ENCODE assay signal across 1 cellular context in the genomic region with DNA sequence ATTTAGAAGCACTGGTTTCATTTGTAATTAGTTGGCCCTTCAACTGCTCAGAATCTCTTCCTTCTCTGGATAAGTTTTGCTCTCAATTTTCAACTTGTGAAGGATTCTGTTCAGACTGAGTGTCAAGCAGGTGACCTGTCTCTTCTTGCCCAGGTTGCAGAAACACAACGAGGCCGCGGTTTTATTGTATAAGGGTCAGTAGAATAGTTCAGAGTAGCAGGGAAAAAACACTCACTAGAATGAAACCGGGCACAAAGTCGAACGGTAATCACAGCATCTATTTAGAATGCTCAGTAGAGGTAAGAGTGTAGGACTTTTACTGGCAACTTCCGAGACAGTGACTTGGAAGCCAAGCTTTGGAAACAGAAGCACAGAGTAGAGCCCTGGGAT.
TF ChIP-seq lines count a peak whose summit lies in the region.

No MANE protein-coding gene starts in this region.

TF ChIP-seq in H1, 55 proteins besides CTCF, POLR2A, EP300 and RAD21:
- TF ChIP-seq TAF7 (optimal IDR thresholded peaks at IDR 0.05; ENCODE audit: borderline replicate concordance, low read depth, low read length), result no peak
- TF ChIP-seq, protein P1, sequence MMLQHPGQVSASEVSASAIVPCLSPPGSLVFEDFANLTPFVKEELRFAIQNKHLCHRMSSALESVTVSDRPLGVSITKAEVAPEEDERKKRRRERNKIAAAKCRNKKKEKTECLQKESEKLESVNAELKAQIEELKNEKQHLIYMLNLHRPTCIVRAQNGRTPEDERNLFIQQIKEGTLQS (IDR thresholded peaks at IDR 0.05; ENCODE audit: insufficient read depth, low read depth, low read length), result no peak
- TF ChIP-seq RFX5 (IDR thresholded peaks at IDR 0.05; ENCODE audit: borderline replicate concordance, low read depth, low read length), result no peak
- TF ChIP-seq GTF2F1 (IDR thresholded peaks at IDR 0.05; ENCODE audit: borderline replicate concordance, low read depth, low read length), result no peak
- TF ChIP-seq, protein P2, sequence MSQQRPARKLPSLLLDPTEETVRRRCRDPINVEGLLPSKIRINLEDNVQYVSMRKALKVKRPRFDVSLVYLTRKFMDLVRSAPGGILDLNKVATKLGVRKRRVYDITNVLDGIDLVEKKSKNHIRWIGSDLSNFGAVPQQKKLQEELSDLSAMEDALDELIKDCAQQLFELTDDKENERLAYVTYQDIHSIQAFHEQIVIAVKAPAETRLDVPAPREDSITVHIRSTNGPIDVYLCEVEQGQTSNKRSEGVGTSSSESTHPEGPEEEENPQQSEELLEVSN (IDR thresholded peaks at IDR 0.05), result no peak
- TF ChIP-seq SIN3A (conservative IDR thresholded peaks at IDR 0.05 in 1 of 2, IDR thresholded peaks at IDR 0.05 in 1 of 2; ENCODE audit: low read depth in 1 of 2, low read length in 2 of 2), result no peak
- TF ChIP-seq PHF8 (conservative IDR thresholded peaks at IDR 0.05; ENCODE audit: low read depth, low read length), result no peak
- no peak for TF ChIP-seq CBX5 (IDR thresholded peaks at IDR 0.05; ENCODE audit: low read depth, low read length)
- TF ChIP-seq CTBP2 (IDR thresholded peaks at IDR 0.05; ENCODE audit: borderline replicate concordance, insufficient read depth, insufficient read length, low read length), result no peak
- no peak for TF ChIP-seq CBX8 (IDR thresholded peaks at IDR 0.05; ENCODE audit: borderline replicate concordance, low read depth, low read length)
- no peak for TF ChIP-seq EGR1 (IDR thresholded peaks at IDR 0.05; ENCODE audit: borderline replicate concordance, low read depth, low read length)
- TF ChIP-seq KDM5A (IDR thresholded peaks at IDR 0.05; ENCODE audit: low read length), result no peak
- TF ChIP-seq ASH2L (IDR thresholded peaks at IDR 0.05; ENCODE audit: low read length), result no peak
- no peak for TF ChIP-seq BRCA1 (IDR thresholded peaks at IDR 0.05; ENCODE audit: low read depth, low read length)
- no peak for TF ChIP-seq TAF1 (IDR thresholded peaks at IDR 0.05; ENCODE audit: low read depth, low read length)
- no peak for TF ChIP-seq SIX5 (IDR thresholded peaks at IDR 0.05; ENCODE audit: low read depth, low read length)
- TF ChIP-seq, protein P3, sequence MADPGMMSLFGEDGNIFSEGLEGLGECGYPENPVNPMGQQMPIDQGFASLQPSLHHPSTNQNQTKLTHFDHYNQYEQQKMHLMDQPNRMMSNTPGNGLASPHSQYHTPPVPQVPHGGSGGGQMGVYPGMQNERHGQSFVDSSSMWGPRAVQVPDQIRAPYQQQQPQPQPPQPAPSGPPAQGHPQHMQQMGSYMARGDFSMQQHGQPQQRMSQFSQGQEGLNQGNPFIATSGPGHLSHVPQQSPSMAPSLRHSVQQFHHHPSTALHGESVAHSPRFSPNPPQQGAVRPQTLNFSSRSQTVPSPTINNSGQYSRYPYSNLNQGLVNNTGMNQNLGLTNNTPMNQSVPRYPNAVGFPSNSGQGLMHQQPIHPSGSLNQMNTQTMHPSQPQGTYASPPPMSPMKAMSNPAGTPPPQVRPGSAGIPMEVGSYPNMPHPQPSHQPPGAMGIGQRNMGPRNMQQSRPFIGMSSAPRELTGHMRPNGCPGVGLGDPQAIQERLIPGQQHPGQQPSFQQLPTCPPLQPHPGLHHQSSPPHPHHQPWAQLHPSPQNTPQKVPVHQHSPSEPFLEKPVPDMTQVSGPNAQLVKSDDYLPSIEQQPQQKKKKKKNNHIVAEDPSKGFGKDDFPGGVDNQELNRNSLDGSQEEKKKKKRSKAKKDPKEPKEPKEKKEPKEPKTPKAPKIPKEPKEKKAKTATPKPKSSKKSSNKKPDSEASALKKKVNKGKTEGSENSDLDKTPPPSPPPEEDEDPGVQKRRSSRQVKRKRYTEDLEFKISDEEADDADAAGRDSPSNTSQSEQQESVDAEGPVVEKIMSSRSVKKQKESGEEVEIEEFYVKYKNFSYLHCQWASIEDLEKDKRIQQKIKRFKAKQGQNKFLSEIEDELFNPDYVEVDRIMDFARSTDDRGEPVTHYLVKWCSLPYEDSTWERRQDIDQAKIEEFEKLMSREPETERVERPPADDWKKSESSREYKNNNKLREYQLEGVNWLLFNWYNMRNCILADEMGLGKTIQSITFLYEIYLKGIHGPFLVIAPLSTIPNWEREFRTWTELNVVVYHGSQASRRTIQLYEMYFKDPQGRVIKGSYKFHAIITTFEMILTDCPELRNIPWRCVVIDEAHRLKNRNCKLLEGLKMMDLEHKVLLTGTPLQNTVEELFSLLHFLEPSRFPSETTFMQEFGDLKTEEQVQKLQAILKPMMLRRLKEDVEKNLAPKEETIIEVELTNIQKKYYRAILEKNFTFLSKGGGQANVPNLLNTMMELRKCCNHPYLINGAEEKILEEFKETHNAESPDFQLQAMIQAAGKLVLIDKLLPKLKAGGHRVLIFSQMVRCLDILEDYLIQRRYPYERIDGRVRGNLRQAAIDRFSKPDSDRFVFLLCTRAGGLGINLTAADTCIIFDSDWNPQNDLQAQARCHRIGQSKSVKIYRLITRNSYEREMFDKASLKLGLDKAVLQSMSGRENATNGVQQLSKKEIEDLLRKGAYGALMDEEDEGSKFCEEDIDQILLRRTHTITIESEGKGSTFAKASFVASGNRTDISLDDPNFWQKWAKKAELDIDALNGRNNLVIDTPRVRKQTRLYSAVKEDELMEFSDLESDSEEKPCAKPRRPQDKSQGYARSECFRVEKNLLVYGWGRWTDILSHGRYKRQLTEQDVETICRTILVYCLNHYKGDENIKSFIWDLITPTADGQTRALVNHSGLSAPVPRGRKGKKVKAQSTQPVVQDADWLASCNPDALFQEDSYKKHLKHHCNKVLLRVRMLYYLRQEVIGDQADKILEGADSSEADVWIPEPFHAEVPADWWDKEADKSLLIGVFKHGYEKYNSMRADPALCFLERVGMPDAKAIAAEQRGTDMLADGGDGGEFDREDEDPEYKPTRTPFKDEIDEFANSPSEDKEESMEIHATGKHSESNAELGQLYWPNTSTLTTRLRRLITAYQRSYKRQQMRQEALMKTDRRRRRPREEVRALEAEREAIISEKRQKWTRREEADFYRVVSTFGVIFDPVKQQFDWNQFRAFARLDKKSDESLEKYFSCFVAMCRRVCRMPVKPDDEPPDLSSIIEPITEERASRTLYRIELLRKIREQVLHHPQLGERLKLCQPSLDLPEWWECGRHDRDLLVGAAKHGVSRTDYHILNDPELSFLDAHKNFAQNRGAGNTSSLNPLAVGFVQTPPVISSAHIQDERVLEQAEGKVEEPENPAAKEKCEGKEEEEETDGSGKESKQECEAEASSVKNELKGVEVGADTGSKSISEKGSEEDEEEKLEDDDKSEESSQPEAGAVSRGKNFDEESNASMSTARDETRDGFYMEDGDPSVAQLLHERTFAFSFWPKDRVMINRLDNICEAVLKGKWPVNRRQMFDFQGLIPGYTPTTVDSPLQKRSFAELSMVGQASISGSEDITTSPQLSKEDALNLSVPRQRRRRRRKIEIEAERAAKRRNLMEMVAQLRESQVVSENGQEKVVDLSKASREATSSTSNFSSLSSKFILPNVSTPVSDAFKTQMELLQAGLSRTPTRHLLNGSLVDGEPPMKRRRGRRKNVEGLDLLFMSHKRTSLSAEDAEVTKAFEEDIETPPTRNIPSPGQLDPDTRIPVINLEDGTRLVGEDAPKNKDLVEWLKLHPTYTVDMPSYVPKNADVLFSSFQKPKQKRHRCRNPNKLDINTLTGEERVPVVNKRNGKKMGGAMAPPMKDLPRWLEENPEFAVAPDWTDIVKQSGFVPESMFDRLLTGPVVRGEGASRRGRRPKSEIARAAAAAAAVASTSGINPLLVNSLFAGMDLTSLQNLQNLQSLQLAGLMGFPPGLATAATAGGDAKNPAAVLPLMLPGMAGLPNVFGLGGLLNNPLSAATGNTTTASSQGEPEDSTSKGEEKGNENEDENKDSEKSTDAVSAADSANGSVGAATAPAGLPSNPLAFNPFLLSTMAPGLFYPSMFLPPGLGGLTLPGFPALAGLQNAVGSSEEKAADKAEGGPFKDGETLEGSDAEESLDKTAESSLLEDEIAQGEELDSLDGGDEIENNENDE (IDR thresholded peaks at IDR 0.05; ENCODE audit: insufficient replicate concordance, low read length), result no peak
- TF ChIP-seq JUN (IDR thresholded peaks at IDR 0.05; ENCODE audit: low read depth, low read length), result no peak
- TF ChIP-seq SP2 (IDR thresholded peaks at IDR 0.05; ENCODE audit: low read length), result no peak
TF ChIP-seq in H1: peak in this region for 0.
